ENCODE assay signal across 10 cellular contexts in genomic region chr2:20212459-20212870, GRCh38. TPM values are rescaled to one million over a fixed set of nuclear protein-coding genes. Genes with fewer than 3 reads are reported as not detected.
DNase-seq lines count a peak whose midpoint lies in the region; ATAC-seq, FAIRE-seq and TF ChIP-seq lines count a peak whose summit lies in the region.
"Had no signal": no experiment of that assay in that cellular context is flagged by ENCODE, and none has a peak within 500 bp of the region (broad histone marks: within the 10 kb centered on the region; RNA-seq: fewer than 3 reads in every experiment).

No MANE protein-coding gene starts in this region.

- H3K4me3 ChIP-seq in GM12878, result peak overlapping the region; percentile 20; the same call in 1 of the 2 replicates
- no peak overlapping the region for H3K4me3 ChIP-seq in mucosa of stomach (ENCODE audit: low read length)

- H3K9ac ChIP-seq in GM12878 (ENCODE audit: control insufficient read depth, insufficient read depth, low read length) (peak overlapping the region; percentile 58; the same call in 1 of the 2 replicates), mucosa of stomach (ENCODE audit: low read length) (peak overlapping the region; percentile 55)

- H2AFZ ChIP-seq in GM12878 (ENCODE audit: control insufficient read depth, low read depth, low read length), result peak overlapping the region; percentile 62

- peak; percentile 76 for DNase-seq in GM13976 (ENCODE audit: low spot score)
- no peak for DNase-seq in GM12878 (ENCODE audit: low read depth, low spot score)
- no peak for DNase-seq in NCI-H2107 treated with DMSO at 0.1 percent for 48 hours (lab: John Stamatoyannopoulos, UW; ENCODE audit: unreplicated experiment)
- DNase-seq: activated naive CD4-positive, alpha-beta T cell; naive thymus-derived CD8-positive, alpha-beta T cell had no signal

- SMC1A ChIA-PET in GM12878 (lab: Charles Lee; ENCODE audit: uncharacterized antibody, unreplicated experiment), result interaction anchor here (1.0 to 1.9 kb wide), 4 partner anchors 10 to 77 kb away, joined by 4 to 11 read pairs (median 4); no protein-coding TSS in a partner anchor

- TF ChIP-seq EP300 in GM12878 (IDR thresholded peaks at IDR 0.05; ENCODE audit: borderline replicate concordance in 1 of 2, control insufficient read depth in 1 of 2, low read depth in 2 of 2, low read length in 2 of 2), result no peak

- POLR2A ChIA-PET in GM12878 (lab: Charles Lee), result interaction anchor here (1.9 to 5.0 kb wide), 2 partner anchors 10 to 64 kb away, joined by 7 to 38 read pairs; no protein-coding TSS in a partner anchor

- H3K27me3 ChIP-seq in GM12878 (replicated peaks in 1 of 2; ENCODE audit: control insufficient read depth in 2 of 2, insufficient read depth in 2 of 2, low read length in 1 of 2) (no peaks in the 10 kb centered on the region), mucosa of stomach (ENCODE audit: control insufficient read depth, insufficient read depth, low read length) (no peaks in the 10 kb centered on the region)

- no peak for TF ChIP-seq RAD21 in GM12878 (IDR thresholded peaks at IDR 0.05; ENCODE audit: insufficient read depth, low read depth, low read length)

- H3K4me1 ChIP-seq in GM12878 (ENCODE audit: control insufficient read depth, insufficient read depth, low read length) (peaks cover 63% of the 10 kb centered on the region), mucosa of stomach (ENCODE audit: control insufficient read depth, insufficient read depth, low read length) (peaks cover 100% of the 10 kb centered on the region)

- H3K79me2 ChIP-seq in GM12878 (ENCODE audit: control insufficient read depth, insufficient read depth, low read length), result peaks cover 20% of the 10 kb centered on the region

- intact Hi-C loops in GM12878 (cut with micrococcal nuclease; ENCODE audit: unreplicated experiment), result no loop called here

- ATAC-seq in HG03095 (IDR thresholded peaks at IDR 0.05; ENCODE audit: unreplicated experiment) (peak; percentile 58), GM12878 (peak; percentile 73), HG03139 (IDR thresholded peaks at IDR 0.05; ENCODE audit: unreplicated experiment) (no peak), GM18511 (IDR thresholded peaks at IDR 0.05; ENCODE audit: unreplicated experiment) (no peak), HG02970 (IDR thresholded peaks at IDR 0.05; ENCODE audit: low FRiP score, unreplicated experiment) (no peak)
- ATAC-seq: naive thymus-derived CD8-positive, alpha-beta T cell had no signal

- H4K20me1 ChIP-seq in GM12878 (ENCODE audit: control insufficient read depth, insufficient read depth), result no peaks in the 10 kb centered on the region

- in situ Hi-C loops in GM13976 (cut with MboI; ENCODE audit: low sequenced_read_pairs, unreplicated experiment) (no loop called here), GM12878 (cut with MboI) (no loop called here)

- no TSS peak for BruUV-seq in GM12878 (replicated peaks; lab: Mats Ljungman, UMichigan)

- peak; percentile 68 for FAIRE-seq in GM12878 (lab: Jason Lieb, UNC)

- peak overlapping the region; percentile 83 for H3K4me2 ChIP-seq in GM12878 (ENCODE audit: control insufficient read depth, insufficient read depth)

- WGBS in GM12878 (ENCODE audit: insufficient coverage, insufficient replicate concordance, low lambda C conversion rate, missing lambda C conversion rate), result 34% methylated on average over 11 of the region's 11 CpGs

- CTCF ChIA-PET in GM12878 (lab: Yijun Ruan, JAX), result interaction anchor here (1.3 to 6.2 kb wide), 3 partner anchors 13 to 77 kb away, joined by 3 to 39 read pairs (median 6); partner anchors contain the start of gene SDC1

- peak overlapping the region; percentile 78 for H3K27ac ChIP-seq in GM12878 (ENCODE audit: control insufficient read depth, insufficient read depth)

- no peaks in the 10 kb centered on the region for H3K36me3 ChIP-seq in GM12878 (ENCODE audit: control insufficient read depth in 2 of 2, insufficient read depth in 2 of 2, low read length in 1 of 2)
- no peaks in the 10 kb centered on the region for H3K36me3 ChIP-seq in mucosa of stomach (ENCODE audit: control insufficient read depth, insufficient read depth, low read length)

- peak; percentile 78 for TF ChIP-seq POLR2A in GM12878 (IDR thresholded peaks at IDR 0.05; ENCODE audit: low read depth, low read length)

- TF ChIP-seq CTCF in GM13976 (IDR thresholded peaks at IDR 0.05; ENCODE audit: borderline replicate concordance, control extremely low read depth, extremely low read depth, insufficient read depth, missing control alignments) (no peak), GM12878 (IDR thresholded peaks at IDR 0.05 in 2 of 3, conservative IDR thresholded peaks at IDR 0.05 in 1 of 3; ENCODE audit: control insufficient read depth in 2 of 3, extremely low read depth in 1 of 3, insufficient read depth in 1 of 3, low read depth in 3 of 3, low read length in 3 of 3) (no peak)

- RAD21 ChIA-PET in GM12878 (lab: Charles Lee; ENCODE audit: unreplicated experiment), result interaction anchor here (1.5 to 6.2 kb wide), 2 partner anchors 10 to 66 kb away, joined by 5 to 69 read pairs; no protein-coding TSS in a partner anchor

- H3K9me3 ChIP-seq in GM12878 (replicated peaks; ENCODE audit: control insufficient read depth, insufficient read depth, low read length) (no peaks in the 10 kb centered on the region), mucosa of stomach (ENCODE audit: control insufficient read depth, low read length) (no peaks in the 10 kb centered on the region)

TF ChIP-seq in GM12878, 131 proteins besides CTCF, POLR2A, EP300 and RAD21 (continues in another document):
- TF ChIP-seq CHD2 (IDR thresholded peaks at IDR 0.05; ENCODE audit: borderline replicate concordance, low read depth, low read length), result no peak
- no peak for TF ChIP-seq SKIL (IDR thresholded peaks at IDR 0.05; ENCODE audit: low read depth, poor library complexity, severe bottlenecking)
- TF ChIP-seq POLR2AphosphoS5 (IDR thresholded peaks at IDR 0.05; ENCODE audit: low read length), result peak; percentile 65; the same call in 1 of the 2 replicates
- TF ChIP-seq MTA2 (IDR thresholded peaks at IDR 0.05; ENCODE audit: low read depth), result 0 out of 2 replicates have a peak, but pooled peaks have one; percentile 16
- TF ChIP-seq PKNOX1 (IDR thresholded peaks at IDR 0.05), result peak; percentile 95

RNA-seq across cellular contexts. Expression of gene SDC1, which starts 12.5 kb away (rescaled TPM):
- total RNA-seq in GM12878 (2013; cell fraction: nucleolus; rRNA removed), result 75.7 and 78.9 TPM in 2 replicates
- total RNA-seq in GM12878 (2014; rRNA removed) (25.8 and 26.6 TPM in 2 replicates), GM12878 (2014; rRNA removed; fragmentation: Illumina TruSeq; extraction: Trizol) (9.6 and 12.4 TPM in 2 replicates), GM12878 (2021) (31.0 and 33.1 TPM in 2 replicates)
- 11.9 TPM for polyA plus RNA-seq in GM12878 (2011; ENCODE audit: low read depth)
- polyA plus RNA-seq in GM12878 (2011; rRNA removed) (13.3 and 21.5 TPM in 2 replicates), GM12878 (2014; fragmentation: Illumina TruSeq; extraction: Trizol) (4.4 and 7.0 TPM in 2 replicates), GM12878 (2014; fragmentation: Nextera tagmentation; extraction: Ambion mirVana) (1 to 10 TPM in 1 of 2 experiments, under 1 TPM in 1; 0.85 to 2.2 TPM), GM12878 (2014; rRNA removed) (24.4 and 25.9 TPM in 2 replicates), GM12878 (2016; fragmentation: Nextera tagmentation; extraction: Ambion mirVana) (10 to 100 TPM; 33.8 to 36.8 TPM)
- polyA plus RNA-seq in GM12878 (2011; cell fraction: cytosol; rRNA removed), result 23.5 and 34.5 TPM in 2 replicates
- polyA plus RNA-seq in GM12878 (2011; cell fraction: nucleus; rRNA removed), result 21.3 and 28.2 TPM in 2 replicates
- 18.7 and 26.5 TPM in 2 replicates for polyA plus RNA-seq in GM12878 (2012)
- polyA minus RNA-seq in GM12878 (2011; rRNA and poly(A)+ RNA removed), result 10.0 and 19.3 TPM in 2 replicates
- 11.2 and 11.4 TPM in 2 replicates for polyA minus RNA-seq in GM12878 (2011; cell fraction: cytosol; rRNA and poly(A)+ RNA removed)
- polyA minus RNA-seq in GM12878 (2011; cell fraction: nucleus; rRNA and poly(A)+ RNA removed), result 3.4 and 5.3 TPM in 2 replicates
- total RNA-seq: naive thymus-derived CD8-positive, alpha-beta T cell had no signal
- polyA plus RNA-seq: naive thymus-derived CD8-positive, alpha-beta T cell had no signal

Comparison
In these comparisons a context has a peak if more than half of its experiments do, and no peak if none do; other contexts are left out.
1. ATAC-seq: peak in HG03095 (single experiment) and GM12878 (single experiment); none in HG03139 (single experiment), GM18511 (single experiment) and HG02970 (single experiment).